Comparison of ENCODE assay signal across 24 cellular contexts in the genomic region with DNA sequence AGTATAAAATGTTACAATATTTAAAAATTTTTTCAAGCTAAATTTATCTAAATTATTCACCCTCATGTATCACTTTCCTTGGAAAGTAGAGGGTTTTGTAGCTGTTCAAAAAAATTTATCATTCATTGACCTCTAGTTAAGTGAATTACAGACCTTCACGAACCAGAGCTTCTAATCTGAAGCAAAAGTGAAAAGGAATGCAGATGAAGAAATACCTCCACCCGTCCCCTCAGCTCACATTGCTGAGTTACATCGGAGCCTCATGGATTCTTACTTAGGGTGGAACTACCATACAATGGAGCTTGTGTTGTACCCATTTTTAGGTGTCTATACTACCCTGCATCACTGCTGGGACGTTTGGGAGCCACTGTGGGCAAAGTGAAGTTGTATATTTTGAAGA.
"Had no signal": no experiment of that assay in that cellular context is flagged by ENCODE, and none has a peak within 500 bp of the region (broad histone marks: within the 10 kb centered on the region; RNA-seq: fewer than 3 reads in every experiment).

No MANE protein-coding gene starts in this region.

- H3K4me3 ChIP-seq: MG63, SJSA1, SK-N-MC had no signal

- H3K36me3 ChIP-seq: MG63, SJSA1 had no signal

- H3K27me3 ChIP-seq: MG63, SJSA1 had no signal

- DNase-seq: Karpas-422, KG1, MG63, NCI-H1092, NCI-H1105 treated with DMSO at 0.1 percent for 48 hours, NCI-H1417 treated with DMSO at 0.1 percent for 48 hours, NCI-H146, NCI-H1694 treated with DMSO at 0.1 percent for 48 hours, NCI-H1930, NCI-H2081, NCI-H2107, NCI-H2171, NCI-H226, NCI-H446, NCI-H510A, NCI-H524 treated with DMSO at 0.1 percent for 48 hours, NCI-H69, NCI-H774, Right ventricle myocardium superior, RPMI8226, SIG-M5 had no signal

- H3K9me3 ChIP-seq: SJSA1 had no signal

- H3K27ac ChIP-seq: HL-60, SJSA1, SK-N-MC had no signal
